ENCODE assay signal across 1 cellular context in the genomic region with DNA sequence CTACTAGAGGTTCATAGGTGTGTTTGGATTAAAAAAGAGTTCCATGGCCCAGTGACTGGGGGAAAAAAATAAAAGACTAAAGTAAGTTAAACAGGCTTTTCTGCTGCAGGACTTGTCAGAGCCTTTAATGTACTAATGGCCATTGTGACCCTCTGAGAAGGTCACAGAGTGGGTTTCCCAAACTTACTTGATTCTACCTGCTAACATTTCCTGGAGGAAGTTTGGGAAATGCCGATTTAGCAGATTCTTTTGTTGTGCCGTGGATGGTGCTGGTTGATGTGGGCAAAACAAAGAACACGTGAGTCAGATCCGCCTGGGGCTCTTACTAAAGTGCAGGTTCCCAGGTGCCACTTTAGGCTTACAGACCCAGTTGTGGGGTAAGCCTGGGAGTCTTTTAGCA.
TF ChIP-seq lines count a peak whose summit lies in the region.

No MANE protein-coding gene starts in this region.

TF ChIP-seq in HepG2, 621 proteins besides CTCF, POLR2A, EP300 and RAD21:
- TF ChIP-seq TBX2 (CRISPR knock-in tag; IDR thresholded peaks at IDR 0.05; ENCODE audit: borderline replicate concordance) (no peak), MAFF (IDR thresholded peaks at IDR 0.05; ENCODE audit: low read depth, low read length) (peak; percentile 94), MAFK (conservative IDR thresholded peaks at IDR 0.05 in 1 of 2, IDR thresholded peaks at IDR 0.05 in 1 of 2; ENCODE audit: low read length in 2 of 2) (peak; percentile 95 to 96), HOXA9 (CRISPR knock-in tag; IDR thresholded peaks at IDR 0.05; ENCODE audit: borderline replicate concordance) (no peak)
- TF ChIP-seq, protein P1, sequence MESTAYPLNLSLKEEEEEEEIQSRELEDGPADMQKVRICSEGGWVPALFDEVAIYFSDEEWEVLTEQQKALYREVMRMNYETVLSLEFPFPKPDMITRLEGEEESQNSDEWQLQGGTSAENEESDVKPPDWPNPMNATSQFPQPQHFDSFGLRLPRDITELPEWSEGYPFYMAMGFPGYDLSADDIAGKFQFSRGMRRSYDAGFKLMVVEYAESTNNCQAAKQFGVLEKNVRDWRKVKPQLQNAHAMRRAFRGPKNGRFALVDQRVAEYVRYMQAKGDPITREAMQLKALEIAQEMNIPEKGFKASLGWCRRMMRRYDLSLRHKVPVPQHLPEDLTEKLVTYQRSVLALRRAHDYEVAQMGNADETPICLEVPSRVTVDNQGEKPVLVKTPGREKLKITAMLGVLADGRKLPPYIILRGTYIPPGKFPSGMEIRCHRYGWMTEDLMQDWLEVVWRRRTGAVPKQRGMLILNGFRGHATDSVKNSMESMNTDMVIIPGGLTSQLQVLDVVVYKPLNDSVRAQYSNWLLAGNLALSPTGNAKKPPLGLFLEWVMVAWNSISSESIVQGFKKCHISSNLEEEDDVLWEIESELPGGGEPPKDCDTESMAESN (CRISPR knock-in tag; conservative IDR thresholded peaks at IDR 0.05) = no peak
